In genomic region chr16:66427451-66427860, GRCh38 we compare ENCODE assay signal across 10 cellular contexts.
A peak's percentile ranks its signal among the peaks of the same experiment; 100 is the strongest.
DNase-seq lines count a peak whose midpoint lies in the region; ATAC-seq lines count a peak whose summit lies in the region.
"Had no signal": no experiment of that assay in that cellular context is flagged by ENCODE, and none has a peak within 500 bp of the region (broad histone marks: within the 10 kb centered on the region; RNA-seq: fewer than 3 reads in every experiment).

No MANE protein-coding gene starts in this region.

- H3K27ac Mint-ChIP-seq in central memory CD8-positive, alpha-beta T cell (ENCODE audit: low read depth), result no peak overlapping the region

- in situ Hi-C loops in HAP-1 (cut with MboI; ENCODE audit: low sequenced_read_pairs), result no loop called here

- H3K36me3 ChIP-seq in HAP-1 (replicated peaks), result no peaks in the 10 kb centered on the region

- H3K4me1 Mint-ChIP-seq in central memory CD8-positive, alpha-beta T cell, result peaks cover 5% of the 10 kb centered on the region

- peak overlapping the region; percentile 6; the same call in 1 of the 2 replicates for H3K4me3 ChIP-seq in HAP-1
- H3K4me3 ChIP-seq in skin epidermis, result peak overlapping the region; percentile 25 to 59 (median 37)

- H3K4me1 ChIP-seq in HAP-1, result no peaks in the 10 kb centered on the region

- no peaks in the 10 kb centered on the region for H3K9me3 ChIP-seq in HAP-1

- peaks cover 1% of the 10 kb centered on the region for H3K36me3 Mint-ChIP-seq in central memory CD8-positive, alpha-beta T cell (ENCODE audit: insufficient read depth)

- peaks cover 55% of the 10 kb centered on the region for H3K27me3 ChIP-seq in HAP-1 (ENCODE audit: low read depth)

- peaks cover 80% of the 10 kb centered on the region for H3K27me3 Mint-ChIP-seq in central memory CD8-positive, alpha-beta T cell

- ATAC-seq in central memory CD8-positive, alpha-beta T cell (replicated peaks; ENCODE audit: extremely low read depth, poor library complexity, severe bottlenecking), result no peak
- no peak for ATAC-seq in GM18517 (IDR thresholded peaks at IDR 0.05; ENCODE audit: unreplicated experiment)

- H3K27ac ChIP-seq in skin epidermis, result peak overlapping the region in 2 of 21 experiments; percentile 18 to 19

- DNase-seq in HAP-1 (ENCODE audit: low spot score in 2 of 2), result no peak
- no peak for DNase-seq in central memory CD8-positive, alpha-beta T cell (ENCODE audit: low spot score in 2 of 2)
- peak; percentile 53 for DNase-seq in islet precursor cell
- no peak for DNase-seq in AML-193 (lab: John Stamatoyannopoulos, UW)
- DNase-seq in KG1 (lab: John Stamatoyannopoulos, UW), result no peak
- no peak for DNase-seq in SHP77 (lab: John Stamatoyannopoulos, UW)
- DNase-seq: NCI-H1436, occipital lobe had no signal

- H3K9me3 Mint-ChIP-seq in central memory CD8-positive, alpha-beta T cell, result no peaks in the 10 kb centered on the region

- peak overlapping the region; percentile 36 for H3K4me3 Mint-ChIP-seq in central memory CD8-positive, alpha-beta T cell
